In the genomic region with DNA sequence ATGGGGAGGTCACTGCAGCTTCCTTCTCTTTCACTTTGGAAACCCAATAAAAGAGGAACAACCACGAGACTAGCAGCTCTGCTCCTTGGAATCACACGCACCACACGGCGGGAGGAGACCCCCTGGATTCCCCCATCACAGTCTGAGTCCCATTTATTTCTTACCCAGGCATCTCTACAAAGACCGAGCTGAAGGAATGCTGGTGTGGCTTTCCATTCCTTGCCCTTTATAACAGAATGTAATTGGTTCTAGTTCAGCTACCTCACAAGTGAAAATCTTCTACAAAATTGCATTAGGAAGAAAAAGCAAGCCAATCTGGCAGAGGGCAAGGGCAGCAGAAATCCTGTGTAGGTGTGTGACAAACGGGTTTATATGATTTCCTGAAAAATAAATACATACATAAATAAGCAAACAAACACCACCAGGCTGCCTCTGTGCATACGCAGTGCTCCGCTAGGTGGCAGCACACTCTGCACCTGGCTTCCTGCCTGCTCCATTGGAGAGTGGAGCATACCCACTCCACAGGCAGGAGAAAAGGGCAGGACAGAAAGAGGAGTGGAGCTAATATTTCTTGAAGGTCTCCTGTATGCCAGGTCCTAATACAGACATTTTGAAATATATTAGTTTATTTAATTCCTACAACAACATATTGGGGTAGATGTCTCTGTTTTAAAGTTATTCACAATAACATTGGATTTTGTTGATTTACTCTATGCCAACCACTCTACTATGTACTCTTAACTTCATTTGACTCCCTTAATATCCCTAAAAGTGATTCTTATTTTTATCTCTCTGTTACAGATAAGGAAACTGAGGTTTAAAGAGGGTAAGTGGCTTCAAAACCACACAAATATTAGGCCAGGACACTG, we compare ENCODE assay signal across 8 cellular contexts.
A peak's percentile ranks its signal among the peaks of the same experiment; 100 is the strongest.
DNase-seq lines count a peak whose midpoint lies in the region; ATAC-seq lines count a peak whose summit lies in the region.

No MANE protein-coding gene starts in this region.

- ATAC-seq in GM19438 (IDR thresholded peaks at IDR 0.05; ENCODE audit: low read depth, unreplicated experiment) (peak; percentile 95), HG03342 (IDR thresholded peaks at IDR 0.05; ENCODE audit: unreplicated experiment) (peak; percentile 98), left colon (peak; percentile 75)
- ATAC-seq in stimulated activated naive CD8-positive, alpha-beta T cell treated with anti-CD3 and anti-CD28 coated beads, Interleukin-15, Interleukin-2, amounts not matched to agents 100 U/mL and 50 U/mL, for 24 hours: no peak

- in situ Hi-C loops in T47D (cut with HindIII; ENCODE audit: low pct_unique_long_range_greater_than_20kb, low sequenced_read_pairs): no loop called here

- DNase-seq in NCI-H2171 treated with DMSO at 0.1 percent for 48 hours (lab: John Stamatoyannopoulos, UW) (peak; percentile 37), NCI-H2171 (lab: John Stamatoyannopoulos, UW) (no peak), OCI-M1 (lab: John Stamatoyannopoulos, UW) (peak; percentile 78), T47D (ENCODE audit: low read depth in 1 of 2, low spot score in 1 of 2) (peak; percentile 18 to 79), left colon (peak; percentile 23 to 57)
- DNase-seq in stimulated activated naive CD8-positive, alpha-beta T cell treated with anti-CD3 and anti-CD28 coated beads, Interleukin-15, Interleukin-2, amounts not matched to agents 100 U/mL and 50 U/mL, for 24 hours: peak; percentile 48

- intact Hi-C loops in left colon (cut with DNase I, micrococcal nuclease): no loop called here
